7 cellular contexts compared by ENCODE assay signal in genomic region chr12:27711312-27711682, GRCh38. TPM values are rescaled to one million over a fixed set of nuclear protein-coding genes. Genes with fewer than 3 reads are reported as not detected.
DNase-seq lines count a peak whose midpoint lies in the region; ATAC-seq and TF ChIP-seq lines count a peak whose summit lies in the region.

No MANE protein-coding gene starts in this region.

- H3K4me3 ChIP-seq in GM08714 (ENCODE audit: low read length) = peak overlapping the region; percentile 93
- H3K4me3 ChIP-seq in GM23338 = peak overlapping the region; percentile 82
- H3K4me3 ChIP-seq in body of pancreas = peak overlapping the region; percentile 81 to 82
- peak overlapping the region; percentile 87 for H3K4me3 ChIP-seq in lower leg skin (ENCODE audit: low read depth, poor library complexity, severe bottlenecking)
- H3K4me3 ChIP-seq in upper lobe of left lung = peak overlapping the region; percentile 75 to 97 (median 92)

- peak overlapping the region; percentile 89 for H3K4me3 Mint-ChIP-seq in GM23338

- H3K4me1 ChIP-seq in GM23338 (ENCODE audit: insufficient read depth) (peaks cover 11% of the 10 kb centered on the region), body of pancreas (peaks cover 13% of the 10 kb centered on the region), upper lobe of left lung (peaks cover 14 to 26% (median 17%) of the 10 kb centered on the region in 4 donors)

- peak; percentile 33 for DNase-seq in GM23338 (ENCODE audit: low spot score)
- peak; percentile 24 for DNase-seq in NCI-H345 treated with DMSO at 0.1 percent for 48 hours (lab: John Stamatoyannopoulos, UW; ENCODE audit: unreplicated experiment)
- no peak for DNase-seq in body of pancreas
- DNase-seq in lower leg skin (ENCODE audit: low spot score in 2 of 2) = no peak
- DNase-seq in upper lobe of left lung = no peak

- H3K9me3 Mint-ChIP-seq in GM23338 = no peaks in the 10 kb centered on the region

- ATAC-seq in GM23338 = peak; percentile 49
- ATAC-seq in body of pancreas = no peak
- peak in 1 of 2 donors; percentile 1 for ATAC-seq in upper lobe of left lung (ENCODE audit: low FRiP score in 2 of 2)
- ATAC-seq in HG02588 (IDR thresholded peaks at IDR 0.05; ENCODE audit: unreplicated experiment) = no peak

- H3K9me3 ChIP-seq in body of pancreas (no peaks in the 10 kb centered on the region), upper lobe of left lung (no peaks in the 10 kb centered on the region)

- peak overlapping the region; percentile 96 for H3K27ac Mint-ChIP-seq in GM23338

- H4K20me1 ChIP-seq in GM23338 (replicated peaks; ENCODE audit: insufficient read depth) = no peaks in the 10 kb centered on the region; the same call in none of the 2 replicates

- no peaks in the 10 kb centered on the region for H3F3A ChIP-seq in GM23338 (replicated peaks; ENCODE audit: low read depth)

- WGBS in body of pancreas, 2 donors = 0% methylated on average over 11 of the region's 11 CpGs
- 0 to 1% methylated on average over 11 of the region's 11 CpGs for WGBS in lower leg skin, 2 donors
- WGBS in upper lobe of left lung, 2 donors = 0 to 1% methylated on average over 11 of the region's 11 CpGs

- H3K27ac ChIP-seq in GM23338 (ENCODE audit: low read depth) (peak overlapping the region; percentile 75), body of pancreas (peak overlapping the region in 3 of 4 donors; percentile 77 to 94 (median 92)), upper lobe of left lung (peak overlapping the region; percentile 78 to 88 (median 85))

- TF ChIP-seq CTCF in GM23338 (conservative IDR thresholded peaks at IDR 0.05; ENCODE audit: low read depth in 2 of 2) (no peak), body of pancreas (IDR thresholded peaks at IDR 0.05) (no peak), lower leg skin (IDR thresholded peaks at IDR 0.05) (no peak), upper lobe of left lung (IDR thresholded peaks at IDR 0.05) (no peak)

- TF ChIP-seq POLR2A in body of pancreas (IDR thresholded peaks at IDR 0.05) (no peak), lower leg skin (IDR thresholded peaks at IDR 0.05) (no peak), upper lobe of left lung (IDR thresholded peaks at IDR 0.05) (no peak)

- peaks cover 5% of the 10 kb centered on the region; the same call in 1 of the 2 replicates for H3K36me3 ChIP-seq in GM23338 (ENCODE audit: insufficient read depth)
- peaks cover 0 to 2% of the 10 kb centered on the region in 2 donors for H3K36me3 ChIP-seq in body of pancreas (replicated peaks in 1 of 2; ENCODE audit: insufficient read depth in 1 of 2, low read depth in 2 of 2)
- peaks cover 2 to 16% (median 4%) of the 10 kb centered on the region in 4 donors for H3K36me3 ChIP-seq in upper lobe of left lung

- peaks cover 16% of the 10 kb centered on the region for H3K36me3 Mint-ChIP-seq in GM23338 (ENCODE audit: low read depth)

- H2AFZ ChIP-seq in GM23338 = peak overlapping the region; percentile 86

- H3K79me2 ChIP-seq in GM23338 (replicated peaks; ENCODE audit: insufficient read depth) = peaks cover 46% of the 10 kb centered on the region

- peaks cover 13% of the 10 kb centered on the region for H3K4me1 Mint-ChIP-seq in GM23338

- TF ChIP-seq EP300 in upper lobe of left lung (IDR thresholded peaks at IDR 0.05) = no peak

- peak overlapping the region; percentile 92 for H3K4me2 ChIP-seq in GM23338

- no peaks in the 10 kb centered on the region for H3K9me2 ChIP-seq in GM23338 (ENCODE audit: insufficient read depth)

- H3K27me3 Mint-ChIP-seq in GM23338 (ENCODE audit: insufficient read depth, low read depth, poor library complexity) = peaks cover 6% of the 10 kb centered on the region

- intact Hi-C loops in body of pancreas (cut with DNase I) = no loop called here
- intact Hi-C loops in lower leg skin (cut with DNase I; ENCODE audit: low total_unique reads) = no loop called here

- H3K27me3 ChIP-seq in GM23338 (ENCODE audit: insufficient read depth) = no peaks in the 10 kb centered on the region
- no peaks in the 10 kb centered on the region for H3K27me3 ChIP-seq in body of pancreas
- H3K27me3 ChIP-seq in upper lobe of left lung = no peaks in the 10 kb centered on the region

TF ChIP-seq in GM23338, 12 proteins besides CTCF, POLR2A, EP300 and RAD21 (continues in another document):
- TF ChIP-seq STAT1 (IDR thresholded peaks at IDR 0.05; ENCODE audit: unreplicated experiment) = no peak
- TF ChIP-seq REST (IDR thresholded peaks at IDR 0.05; ENCODE audit: unreplicated experiment) = no peak
- TF ChIP-seq CREB1 (CRISPR knock-in tag; IDR thresholded peaks at IDR 0.05; ENCODE audit: low read depth) = no peak
- TF ChIP-seq EZH2 (IDR thresholded peaks at IDR 0.05; ENCODE audit: low read depth, unreplicated experiment) = no peak
- no peak for TF ChIP-seq ZNF331 (CRISPR knock-in tag; IDR thresholded peaks at IDR 0.05; ENCODE audit: low read depth)
- no peak for TF ChIP-seq JUNB (IDR thresholded peaks at IDR 0.05; ENCODE audit: unreplicated experiment)

RNA-seq across cellular contexts. Expression of gene MRPS35, which starts 0.7 kb away (rescaled TPM):
- total RNA-seq in GM23338 (2014; rRNA removed; shearing (Covaris generic)) = 58.7 and 71.8 TPM in 2 replicates
- polyA plus RNA-seq in GM23338 (2016; fragmentation: Nextera tagmentation; extraction: Ambion mirVana) = 47.9 and 58.1 TPM in 2 replicates
- total RNA-seq in body of pancreas (10 to 100 TPM; 14.3 to 16.5 TPM), lower leg skin (10 to 100 TPM; 25.1 to 60.9 (median 32.9) TPM), upper lobe of left lung (10 to 100 TPM in 5 of 6 donors, 1 to 10 TPM in 1; 9.4 to 36.7 (median 31.2) TPM)

RNA-seq across cellular contexts. Expression of gene REP15, which starts 15.1 kb away (rescaled TPM):
- 0.38 and 0.66 TPM in 2 replicates for total RNA-seq in GM23338 (2014; rRNA removed; shearing (Covaris generic))
- polyA plus RNA-seq in GM23338 (2016; fragmentation: Nextera tagmentation; extraction: Ambion mirVana) = 0.89 and 1.0 TPM in 2 replicates
- 1 to 10 TPM; 1.0 to 2.0 TPM for total RNA-seq in body of pancreas
- total RNA-seq in lower leg skin = 1 to 10 TPM in 2 of 4 donors, under 1 TPM in 2; 0.55 to 3.5 (median 0.83) TPM
- 1 to 10 TPM; 1.1 to 4.4 (median 3.2) TPM for total RNA-seq in upper lobe of left lung

Comparison
In these comparisons a context has a peak if more than half of its experiments do, and no peak if none do; other contexts are left out.
1. DNase-seq: peak in GM23338 (single experiment) and NCI-H345 treated with DMSO at 0.1 percent for 48 hours (single experiment); none in body of pancreas (0 of 4), lower leg skin (0 of 2) and upper lobe of left lung (0 of 2).
2. Peak in every context shown above with its lines, with median percentiles within 50 percentile points of each other: H3K4me3 ChIP-seq and H3K27ac ChIP-seq.